In the genomic region with DNA sequence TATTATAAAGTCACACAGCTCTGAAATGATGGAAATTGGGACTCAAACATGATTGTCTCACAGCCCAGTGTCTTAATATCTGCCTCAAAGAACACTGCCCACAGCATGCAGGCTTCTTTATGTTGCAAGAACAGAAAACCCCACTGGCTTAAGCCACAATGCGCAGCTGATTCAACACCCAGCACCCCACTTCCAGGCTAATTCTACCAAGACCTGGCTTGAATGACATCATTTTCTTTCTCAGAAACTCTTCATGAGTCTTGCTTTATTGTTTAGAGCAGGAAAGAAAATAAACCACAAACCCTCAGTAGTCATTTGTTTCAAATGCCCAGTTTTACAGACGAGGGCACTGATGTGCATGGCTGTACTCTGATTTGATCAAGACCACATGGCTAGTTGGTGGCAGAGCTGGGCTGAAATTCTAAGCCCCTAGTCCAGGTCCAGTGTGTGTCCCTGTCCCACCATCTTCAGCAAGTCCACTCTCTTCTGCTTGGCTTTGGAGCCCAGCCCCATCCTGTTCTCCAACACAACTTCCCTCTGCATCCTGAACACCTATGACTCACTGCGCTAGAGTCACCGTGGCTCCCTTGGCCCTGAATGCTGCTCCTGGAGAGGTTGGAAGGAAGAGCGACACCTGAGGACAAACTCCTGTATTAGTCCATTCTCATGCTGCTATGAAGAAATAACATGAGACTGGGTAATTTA, we compare ENCODE assay signal across 8 cellular contexts. TPM values are rescaled to one million over a fixed set of nuclear protein-coding genes. Genes with fewer than 3 reads are reported as not detected.
DNase-seq lines count a peak whose midpoint lies in the region; ATAC-seq and TF ChIP-seq lines count a peak whose summit lies in the region.

No MANE protein-coding gene starts in this region.

- no peaks in the 10 kb centered on the region for H3K9me3 Mint-ChIP-seq in activated T-helper 1 cell treated with anti-CD3 and anti-CD28 coated beads, Interleukin-12 subunit alpha, Interleukin-12 subunit beta, Interleukin-2, Interleukin-4 antibody, amounts not matched to agents 30 ng/mL and 10 ng/mL and 1 ng/mL, durations not matched to agents 14 hours and 24 hours and 36 hours

- peaks cover 45% of the 10 kb centered on the region for H3K36me3 Mint-ChIP-seq in activated T-helper 1 cell treated with anti-CD3 and anti-CD28 coated beads, Interleukin-12 subunit alpha, Interleukin-12 subunit beta, Interleukin-2, Interleukin-4 antibody, amounts not matched to agents 30 ng/mL and 10 ng/mL and 1 ng/mL, durations not matched to agents 14 hours and 24 hours and 36 hours (ENCODE audit: low read depth)

- peaks cover 87% of the 10 kb centered on the region for H3K4me1 Mint-ChIP-seq in activated T-helper 1 cell treated with anti-CD3 and anti-CD28 coated beads, Interleukin-12 subunit alpha, Interleukin-12 subunit beta, Interleukin-2, Interleukin-4 antibody, amounts not matched to agents 30 ng/mL and 10 ng/mL and 1 ng/mL, durations not matched to agents 14 hours and 24 hours and 36 hours (ENCODE audit: low read depth)

- no peak for TF ChIP-seq CTCF in GM20000 (IDR thresholded peaks at IDR 0.05; ENCODE audit: extremely low read depth, missing control alignments)

- H3K4me3 Mint-ChIP-seq in activated T-helper 1 cell treated with anti-CD3 and anti-CD28 coated beads, Interleukin-12 subunit alpha, Interleukin-12 subunit beta, Interleukin-2, Interleukin-4 antibody, amounts not matched to agents 30 ng/mL and 10 ng/mL and 1 ng/mL, durations not matched to agents 14 hours and 24 hours and 36 hours = peak overlapping the region; percentile 46

- peak overlapping the region; percentile 92 for H3K27ac Mint-ChIP-seq in activated T-helper 1 cell treated with anti-CD3 and anti-CD28 coated beads, Interleukin-12 subunit alpha, Interleukin-12 subunit beta, Interleukin-2, Interleukin-4 antibody, amounts not matched to agents 30 ng/mL and 10 ng/mL and 1 ng/mL, durations not matched to agents 14 hours and 24 hours and 36 hours

- H3K27me3 Mint-ChIP-seq in activated T-helper 1 cell treated with anti-CD3 and anti-CD28 coated beads, Interleukin-12 subunit alpha, Interleukin-12 subunit beta, Interleukin-2, Interleukin-4 antibody, amounts not matched to agents 30 ng/mL and 10 ng/mL and 1 ng/mL, durations not matched to agents 14 hours and 24 hours and 36 hours (ENCODE audit: insufficient read depth) = peaks cover under 1% of the 10 kb centered on the region

- ATAC-seq in stimulated activated naive CD8-positive, alpha-beta T cell treated with anti-CD3 and anti-CD28 coated beads, Interleukin-15, Interleukin-2, amounts not matched to agents 100 U/mL and 50 U/mL, for 24 hours = peak; percentile 73

- DNase-seq in activated T-cell treated with anti-CD3 and anti-CD28 coated beads for 48 hours (ENCODE audit: low read depth) (peak; percentile 41), activated T-cell treated with anti-CD3 and anti-CD28 coated beads for 4 hours (no peak), glomerular visceral epithelial cell (ENCODE audit: extremely low spot score) (peak; percentile 87), HuH-7.5 (ENCODE audit: low spot score) (no peak), GM20000 (ENCODE audit: low spot score) (no peak), SKM-1 (lab: John Stamatoyannopoulos, UW; ENCODE audit: unreplicated experiment) (no peak)
- DNase-seq in activated T-helper 1 cell treated with anti-CD3 and anti-CD28 coated beads, Interleukin-12 subunit alpha, Interleukin-12 subunit beta, Interleukin-2, Interleukin-4 antibody, amounts not matched to agents 30 ng/mL and 10 ng/mL and 1 ng/mL, durations not matched to agents 14 hours and 24 hours and 36 hours (ENCODE audit: low spot score) = peak; percentile 70
- peak; percentile 39 for DNase-seq in stimulated activated naive CD8-positive, alpha-beta T cell treated with anti-CD3 and anti-CD28 coated beads, Interleukin-15, Interleukin-2, amounts not matched to agents 100 U/mL and 50 U/mL, for 24 hours

- intact Hi-C loops in activated T-helper 1 cell treated with anti-CD3 and anti-CD28 coated beads, Interleukin-12 subunit alpha, Interleukin-12 subunit beta, Interleukin-2, Interleukin-4 antibody, amounts not matched to agents 30 ng/mL and 10 ng/mL and 1 ng/mL, durations not matched to agents 14 hours and 24 hours and 36 hours (cut with micrococcal nuclease) = loop anchor here (1.0 to 2.0 kb wide), 7 partner anchors 10 to 106 kb away; partner anchors contain the start of genes SRSF5 and SUSD6

RNA-seq across cellular contexts. Expression of gene SRSF5, which starts 50.3 kb away (rescaled TPM):
- 304 and 311 TPM in 2 replicates for total RNA-seq in activated T-helper 1 cell treated with anti-CD3 and anti-CD28 coated beads, Interleukin-12 subunit alpha, Interleukin-12 subunit beta, Interleukin-2, Interleukin-4 antibody, amounts not matched to agents 30 ng/mL and 10 ng/mL and 1 ng/mL, durations not matched to agents 14 hours and 24 hours and 36 hours

Comparison
In these comparisons a context has a peak if more than half of its experiments do, and no peak if none do; other contexts are left out.
1. DNase-seq: peak in activated T-cell treated with anti-CD3 and anti-CD28 coated beads for 48 hours (single experiment), activated T-helper 1 cell treated with anti-CD3 and anti-CD28 coated beads, Interleukin-12 subunit alpha, Interleukin-12 subunit beta, Interleukin-2, Interleukin-4 antibody, amounts not matched to agents 30 ng/mL and 10 ng/mL and 1 ng/mL, durations not matched to agents 14 hours and 24 hours and 36 hours (single experiment), glomerular visceral epithelial cell (single experiment) and stimulated activated naive CD8-positive, alpha-beta T cell treated with anti-CD3 and anti-CD28 coated beads, Interleukin-15, Interleukin-2, amounts not matched to agents 100 U/mL and 50 U/mL, for 24 hours (single experiment); none in activated T-cell treated with anti-CD3 and anti-CD28 coated beads for 4 hours (single experiment), HuH-7.5 (single experiment), GM20000 (single experiment) and SKM-1 (single experiment).